19 cellular contexts compared by ENCODE assay signal in the genomic region with DNA sequence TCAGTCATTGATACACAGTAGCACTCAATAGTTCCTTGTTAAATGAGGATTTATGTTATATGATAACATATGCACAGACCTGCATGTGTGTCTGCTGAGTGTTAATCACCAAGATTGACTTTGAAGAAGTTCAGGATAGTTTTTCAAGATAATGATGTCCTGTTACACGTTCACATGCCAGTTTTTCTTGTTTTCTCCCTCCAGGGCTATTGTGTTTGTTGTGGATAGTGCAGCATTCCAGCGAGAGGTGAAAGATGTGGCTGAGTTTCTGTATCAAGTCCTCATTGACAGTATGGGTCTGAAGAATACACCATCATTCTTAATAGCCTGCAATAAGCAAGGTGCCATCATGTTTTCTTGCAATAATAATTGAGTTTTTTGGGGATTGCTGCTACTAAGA. TPM values are rescaled to one million over a fixed set of nuclear protein-coding genes. Genes with fewer than 3 reads are reported as not detected.
DNase-seq lines count a peak whose midpoint lies in the region; ATAC-seq and TF ChIP-seq lines count a peak whose summit lies in the region.
"Had no signal": no experiment of that assay in that cellular context is flagged by ENCODE, and none has a peak within 500 bp of the region (broad histone marks: within the 10 kb centered on the region; RNA-seq: fewer than 3 reads in every experiment).

No MANE protein-coding gene starts in this region.

- CTCF ChIA-PET in activated CD4-positive, alpha-beta memory T cell treated with anti-CD3 and anti-CD28 coated beads for 36 hours (lab: Charles Lee) = no interaction called here
- CTCF ChIA-PET in activated CD4-positive, alpha-beta memory T cell treated with anti-CD3 and anti-CD28 coated beads, Interleukin-2, amount 10 ng/mL, durations not matched to agents 7 days and 5 days (lab: Charles Lee) = no interaction called here

- no peak for DNase-seq in activated CD4-positive, alpha-beta memory T cell treated with anti-CD3 and anti-CD28 coated beads for 36 hours
- DNase-seq in activated CD4-positive, alpha-beta memory T cell treated with anti-CD3 and anti-CD28 coated beads, Interleukin-2, amount 10 ng/mL, durations not matched to agents 7 days and 5 days = no peak
- DNase-seq in activated T-cell treated with anti-CD3 and anti-CD28 coated beads, Interleukin-2, amount 50 U/mL, for 72 hours = no peak
- no peak for DNase-seq in activated T-cell treated with anti-CD3 and anti-CD28 coated beads, Interleukin-2, amount 50 U/mL, for 4 hours
- DNase-seq in trophoblast cell (peak; percentile 60 to 79), type B pancreatic cell (ENCODE audit: extremely low spot score, unreplicated experiment) (no peak)
- DNase-seq in stimulated activated naive CD4-positive, alpha-beta T cell treated with Interleukin-2 at 50 U/mL for 16 hours (lab: John Stamatoyannopoulos, UW) = no peak
- DNase-seq: AML-193; Caco-2; Calu3; CD4-positive, alpha-beta T cell; CD8-positive, alpha-beta T cell; DMS79 treated with DMSO at 0.1 percent for 48 hours; GF-D8 had no signal

- no peaks in the 10 kb centered on the region for H3K27me3 ChIP-seq in trophoblast cell (ENCODE audit: insufficient read depth, low read length)
- H3K27me3 ChIP-seq: BLaER1 treated with 17β-estradiol and CSF1 and Interleukin-3, amounts not matched to agents 10 nM and 100 nM had no signal

- H3K9me3 Mint-ChIP-seq in activated CD4-positive, alpha-beta memory T cell treated with anti-CD3 and anti-CD28 coated beads for 36 hours = no peaks in the 10 kb centered on the region
- H3K9me3 Mint-ChIP-seq in activated CD4-positive, alpha-beta memory T cell treated with anti-CD3 and anti-CD28 coated beads, Interleukin-2, amount 10 ng/mL, durations not matched to agents 7 days and 5 days = no peaks in the 10 kb centered on the region
- no peaks in the 10 kb centered on the region for H3K9me3 Mint-ChIP-seq in activated T-cell treated with anti-CD3 and anti-CD28 coated beads, Interleukin-2, amount 50 U/mL, for 72 hours
- no peaks in the 10 kb centered on the region for H3K9me3 Mint-ChIP-seq in activated T-cell treated with anti-CD3 and anti-CD28 coated beads, Interleukin-2, amount 50 U/mL, for 4 hours
- H3K9me3 Mint-ChIP-seq in type B pancreatic cell = no peaks in the 10 kb centered on the region
- H3K9me3 Mint-ChIP-seq: CD4-positive, alpha-beta T cell; CD8-positive, alpha-beta T cell had no signal

- no peak overlapping the region for H3K9ac ChIP-seq in trophoblast cell (ENCODE audit: low read length)
- H3K9ac ChIP-seq: BLaER1 treated with 17β-estradiol and CSF1 and Interleukin-3, amounts not matched to agents 10 nM and 100 nM had no signal

- WGBS in trophoblast cell (ENCODE audit: extremely low coverage, insufficient coverage, insufficient read length) = no CpG with 5 or more reads among the region's 2 CpGs

- no peak overlapping the region for H2BK5ac ChIP-seq in trophoblast cell (ENCODE audit: low read depth, low read length, poor library complexity)

- H2AK5ac ChIP-seq in trophoblast cell (ENCODE audit: low read length) = no peak overlapping the region

- H2BK120ac ChIP-seq in trophoblast cell (ENCODE audit: insufficient read depth, low read length, poor library complexity) = no peak overlapping the region

- H4K12ac ChIP-seq in trophoblast cell (ENCODE audit: low read depth, low read length) = no peak overlapping the region

- H3K79me1 ChIP-seq in trophoblast cell (ENCODE audit: low read length) = no peaks in the 10 kb centered on the region

- no peak overlapping the region for H2AFZ ChIP-seq in trophoblast cell (ENCODE audit: insufficient read depth, low read length, poor library complexity)

- H3K27me3 Mint-ChIP-seq in activated CD4-positive, alpha-beta memory T cell treated with anti-CD3 and anti-CD28 coated beads for 36 hours = no peaks in the 10 kb centered on the region
- H3K27me3 Mint-ChIP-seq in activated CD4-positive, alpha-beta memory T cell treated with anti-CD3 and anti-CD28 coated beads, Interleukin-2, amount 10 ng/mL, durations not matched to agents 7 days and 5 days = no peaks in the 10 kb centered on the region
- no peaks in the 10 kb centered on the region for H3K27me3 Mint-ChIP-seq in activated T-cell treated with anti-CD3 and anti-CD28 coated beads, Interleukin-2, amount 50 U/mL, for 72 hours (ENCODE audit: low read depth)
- no peaks in the 10 kb centered on the region for H3K27me3 Mint-ChIP-seq in activated T-cell treated with anti-CD3 and anti-CD28 coated beads, Interleukin-2, amount 50 U/mL, for 4 hours (ENCODE audit: low read depth)
- H3K27me3 Mint-ChIP-seq in type B pancreatic cell = no peaks in the 10 kb centered on the region
- H3K27me3 Mint-ChIP-seq: B cell; CD4-positive, alpha-beta T cell had no signal

- no peak for ATAC-seq in activated T-cell treated with anti-CD3 and anti-CD28 coated beads, Interleukin-2, amount 50 U/mL, for 72 hours (replicated peaks in 1 of 2)
- no peak for ATAC-seq in activated T-cell treated with anti-CD3 and anti-CD28 coated beads, Interleukin-2, amount 50 U/mL, for 4 hours
- ATAC-seq: A549; CD8-positive, alpha-beta T cell had no signal

- peaks cover 3 to 18% of the 10 kb centered on the region in 2 experiments for H3K36me3 ChIP-seq in trophoblast cell (ENCODE audit: control insufficient read depth in 1 of 2, insufficient read depth in 2 of 2, low read length in 2 of 2)

- H3K14ac ChIP-seq in trophoblast cell (ENCODE audit: low read length) = no peak overlapping the region

- H3K36me3 Mint-ChIP-seq in activated CD4-positive, alpha-beta memory T cell treated with anti-CD3 and anti-CD28 coated beads for 36 hours = peaks cover 48% of the 10 kb centered on the region
- peaks cover 54% of the 10 kb centered on the region for H3K36me3 Mint-ChIP-seq in activated CD4-positive, alpha-beta memory T cell treated with anti-CD3 and anti-CD28 coated beads, Interleukin-2, amount 10 ng/mL, durations not matched to agents 7 days and 5 days (ENCODE audit: low read depth)
- H3K36me3 Mint-ChIP-seq in activated T-cell treated with anti-CD3 and anti-CD28 coated beads, Interleukin-2, amount 50 U/mL, for 72 hours (ENCODE audit: insufficient read depth in 2 of 2) = peaks cover 7 to 28% of the 10 kb centered on the region in 2 donors
- H3K36me3 Mint-ChIP-seq in activated T-cell treated with anti-CD3 and anti-CD28 coated beads, Interleukin-2, amount 50 U/mL, for 4 hours (ENCODE audit: insufficient read depth) = peaks cover 43% of the 10 kb centered on the region
- H3K36me3 Mint-ChIP-seq in type B pancreatic cell = peaks cover 26% of the 10 kb centered on the region

- H3K9me3 ChIP-seq in trophoblast cell (ENCODE audit: insufficient read depth, low read depth, low read length) = no peaks in the 10 kb centered on the region
- H3K9me3 ChIP-seq: A549; BLaER1 treated with 17β-estradiol and CSF1 and Interleukin-3, amounts not matched to agents 10 nM and 100 nM; Caco-2 had no signal

- H3K4me2 ChIP-seq in trophoblast cell (ENCODE audit: low read length) = no peak overlapping the region
- H3K4me2 ChIP-seq: A549; BLaER1 treated with 17β-estradiol and CSF1 and Interleukin-3, amounts not matched to agents 10 nM and 100 nM had no signal

- H2BK12ac ChIP-seq in trophoblast cell (ENCODE audit: low read length) = no peak overlapping the region

- TF ChIP-seq CTCF in type B pancreatic cell (conservative IDR thresholded peaks at IDR 0.05) = no peak

- no peak overlapping the region for H4K8ac ChIP-seq in trophoblast cell (ENCODE audit: low read depth, low read length)

- H3K27ac ChIP-seq in trophoblast cell (ENCODE audit: low read depth, low read length) = no peak overlapping the region
- H3K27ac ChIP-seq: 22Rv1; A549; BLaER1 treated with 17β-estradiol and CSF1 and Interleukin-3, amounts not matched to agents 10 nM and 100 nM; C4-2B had no signal

- POLR2A ChIA-PET in activated CD4-positive, alpha-beta memory T cell treated with anti-CD3 and anti-CD28 coated beads for 36 hours (lab: Charles Lee) = no interaction called here
- POLR2A ChIA-PET in activated CD4-positive, alpha-beta memory T cell treated with anti-CD3 and anti-CD28 coated beads, Interleukin-2, amount 10 ng/mL, durations not matched to agents 7 days and 5 days (lab: Charles Lee) = no interaction called here

- no peak overlapping the region for H3K4ac ChIP-seq in trophoblast cell (ENCODE audit: low read depth, low read length)

- H3K18ac ChIP-seq in trophoblast cell (ENCODE audit: low read length) = no peak overlapping the region

- peaks cover 19% of the 10 kb centered on the region for H3K4me1 Mint-ChIP-seq in activated CD4-positive, alpha-beta memory T cell treated with anti-CD3 and anti-CD28 coated beads for 36 hours (ENCODE audit: low read depth)
- peaks cover 9% of the 10 kb centered on the region for H3K4me1 Mint-ChIP-seq in activated CD4-positive, alpha-beta memory T cell treated with anti-CD3 and anti-CD28 coated beads, Interleukin-2, amount 10 ng/mL, durations not matched to agents 7 days and 5 days
- H3K4me1 Mint-ChIP-seq in activated T-cell treated with anti-CD3 and anti-CD28 coated beads, Interleukin-2, amount 50 U/mL, for 72 hours (ENCODE audit: low read depth) = peaks cover 8% of the 10 kb centered on the region
- peaks cover 12% of the 10 kb centered on the region for H3K4me1 Mint-ChIP-seq in activated T-cell treated with anti-CD3 and anti-CD28 coated beads, Interleukin-2, amount 50 U/mL, for 4 hours (ENCODE audit: low read depth)
- H3K4me1 Mint-ChIP-seq in type B pancreatic cell (ENCODE audit: unreplicated experiment) = no peaks in the 10 kb centered on the region
- H3K4me1 Mint-ChIP-seq: B cell had no signal

- H3K23ac ChIP-seq in trophoblast cell (ENCODE audit: low read length) = no peak overlapping the region

- no peaks in the 10 kb centered on the region for H3K79me2 ChIP-seq in trophoblast cell (ENCODE audit: control insufficient read depth, insufficient read depth, low read length, poor library complexity)

- H3K4me1 ChIP-seq in trophoblast cell (ENCODE audit: control insufficient read depth in 1 of 2, insufficient read depth in 2 of 2, low read length in 2 of 2) = peaks cover 2 to 3% of the 10 kb centered on the region in 2 experiments
- H3K4me1 ChIP-seq: A549; BLaER1 treated with 17β-estradiol and CSF1 and Interleukin-3, amounts not matched to agents 10 nM and 100 nM; Caco-2 had no signal

- peak overlapping the region; percentile 8 for H3K27ac Mint-ChIP-seq in activated CD4-positive, alpha-beta memory T cell treated with anti-CD3 and anti-CD28 coated beads for 36 hours
- no peak overlapping the region for H3K27ac Mint-ChIP-seq in activated CD4-positive, alpha-beta memory T cell treated with anti-CD3 and anti-CD28 coated beads, Interleukin-2, amount 10 ng/mL, durations not matched to agents 7 days and 5 days
- peak overlapping the region; percentile 58 for H3K27ac Mint-ChIP-seq in activated T-cell treated with anti-CD3 and anti-CD28 coated beads, Interleukin-2, amount 50 U/mL, for 72 hours
- peak overlapping the region; percentile 0 for H3K27ac Mint-ChIP-seq in type B pancreatic cell
- H3K27ac Mint-ChIP-seq: B cell; CD4-positive, alpha-beta T cell had no signal

- H3K4me3 Mint-ChIP-seq in activated CD4-positive, alpha-beta memory T cell treated with anti-CD3 and anti-CD28 coated beads for 36 hours = no peak overlapping the region
- no peak overlapping the region for H3K4me3 Mint-ChIP-seq in activated CD4-positive, alpha-beta memory T cell treated with anti-CD3 and anti-CD28 coated beads, Interleukin-2, amount 10 ng/mL, durations not matched to agents 7 days and 5 days
- H3K4me3 Mint-ChIP-seq in activated T-cell treated with anti-CD3 and anti-CD28 coated beads, Interleukin-2, amount 50 U/mL, for 72 hours = no peak overlapping the region
- no peak overlapping the region for H3K4me3 Mint-ChIP-seq in activated T-cell treated with anti-CD3 and anti-CD28 coated beads, Interleukin-2, amount 50 U/mL, for 4 hours
- H3K4me3 Mint-ChIP-seq in type B pancreatic cell = peak overlapping the region; percentile 5
- H3K4me3 Mint-ChIP-seq: B cell; CD4-positive, alpha-beta T cell; CD8-positive, alpha-beta T cell had no signal

- intact Hi-C loops in activated CD4-positive, alpha-beta memory T cell treated with anti-CD3 and anti-CD28 coated beads for 36 hours (cut with micrococcal nuclease) = no loop called here

- H3K4me3 ChIP-seq in trophoblast cell (ENCODE audit: low read depth, low read length) = no peak overlapping the region
- H3K4me3 ChIP-seq: A549; BLaER1 treated with 17β-estradiol and CSF1 and Interleukin-3, amounts not matched to agents 10 nM and 100 nM had no signal

- no peak overlapping the region for H4K91ac ChIP-seq in trophoblast cell (ENCODE audit: low read depth, low read length)

RNA-seq across cellular contexts. Expression of gene SRPRB, which starts 9.8 kb away (rescaled TPM):
- total RNA-seq in activated CD4-positive, alpha-beta memory T cell treated with anti-CD3 and anti-CD28 coated beads for 36 hours = 10 to 100 TPM; 65.7 to 66.7 TPM
- 10 to 100 TPM; 44.5 to 46.8 TPM for total RNA-seq in activated CD4-positive, alpha-beta memory T cell treated with anti-CD3 and anti-CD28 coated beads, Interleukin-2, amount 10 ng/mL, durations not matched to agents 7 days and 5 days
- total RNA-seq in activated T-cell treated with anti-CD3 and anti-CD28 coated beads, Interleukin-2, amount 50 U/mL, for 72 hours = 100 to 1,000 TPM in 1 of 2 donors, 10 to 100 TPM in 1; 83.2 to 100 TPM
- 100 to 1,000 TPM; 156 to 169 (median 166) TPM for total RNA-seq in activated T-cell treated with anti-CD3 and anti-CD28 coated beads, Interleukin-2, amount 50 U/mL, for 4 hours
- polyA plus RNA-seq in trophoblast cell (2013) = 38.7 and 40.6 TPM in 2 replicates
- 80.9 and 89.5 TPM in 2 replicates for total RNA-seq in type B pancreatic cell (ENCODE audit: low replicate concordance)

Comparison
In these comparisons a context has a peak if more than half of its experiments do, and no peak if none do; other contexts are left out.
1. DNase-seq: peak in trophoblast cell (2 of 2); none in activated CD4-positive, alpha-beta memory T cell treated with anti-CD3 and anti-CD28 coated beads for 36 hours (single experiment), activated CD4-positive, alpha-beta memory T cell treated with anti-CD3 and anti-CD28 coated beads, Interleukin-2, amount 10 ng/mL, durations not matched to agents 7 days and 5 days (single experiment), activated T-cell treated with anti-CD3 and anti-CD28 coated beads, Interleukin-2, amount 50 U/mL, for 72 hours (0 of 2), activated T-cell treated with anti-CD3 and anti-CD28 coated beads, Interleukin-2, amount 50 U/mL, for 4 hours (single experiment), type B pancreatic cell (single experiment) and stimulated activated naive CD4-positive, alpha-beta T cell treated with Interleukin-2 at 50 U/mL for 16 hours (single experiment).